In the genomic region with DNA sequence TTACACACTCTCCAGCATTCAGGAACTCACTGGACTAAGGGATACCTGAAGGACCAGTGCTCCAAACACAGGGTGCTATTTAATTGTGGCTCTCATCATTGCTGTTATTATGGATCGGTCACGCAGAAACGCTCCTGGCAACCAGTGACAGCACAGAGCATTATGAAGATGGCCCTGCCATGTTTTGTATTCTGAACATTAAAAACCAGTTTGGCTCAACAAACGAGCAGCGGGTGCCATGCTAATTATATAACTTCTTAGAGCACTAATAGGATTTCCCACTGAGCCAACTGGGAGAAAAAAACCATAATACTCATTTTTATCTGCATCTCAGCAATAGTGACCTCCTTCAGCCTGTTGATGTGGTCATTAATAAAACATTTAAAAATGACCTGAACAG, we compare ENCODE assay signal across 22 cellular contexts.
A peak's percentile ranks its signal among the peaks of the same experiment; 100 is the strongest.
DNase-seq lines count a peak whose midpoint lies in the region; ATAC-seq and TF ChIP-seq lines count a peak whose summit lies in the region.
"Had no signal": no experiment of that assay in that cellular context is flagged by ENCODE, and none has a peak within 500 bp of the region (broad histone marks: within the 10 kb centered on the region; RNA-seq: fewer than 3 reads in every experiment).

No MANE protein-coding gene starts in this region.

- no peak overlapping the region for H3K9ac ChIP-seq in OCI-LY3 (ENCODE audit: low read length)
- H3K9ac ChIP-seq: GM23248 had no signal

- H3K9me3 Mint-ChIP-seq in activated T-helper 17 cell treated with anti-CD3 and anti-CD28 coated beads, Interleukin-2, amount 50 U/mL, for 72 hours = no peaks in the 10 kb centered on the region
- H3K9me3 Mint-ChIP-seq: CD4-positive, alpha-beta T cell; T-cell had no signal

- ATAC-seq in activated T-helper 17 cell treated with anti-CD3 and anti-CD28 coated beads, Interleukin-2, amount 50 U/mL, for 72 hours (replicated peaks) = no peak
- ATAC-seq: A549, SK-N-SH treated with all-trans-retinoic acid at 6 μM for 48 hours, T-cell had no signal

- H3K4me3 ChIP-seq in OCI-LY3 (ENCODE audit: low read length) = no peak overlapping the region
- H3K4me3 ChIP-seq: A549, GM12878, GM23248, HAP-1, PC-9 had no signal

- H4K20me1 ChIP-seq in OCI-LY3 (ENCODE audit: insufficient read depth, low read length) = no peaks in the 10 kb centered on the region

- H3K79me2 ChIP-seq in OCI-LY3 (ENCODE audit: low read length) = no peaks in the 10 kb centered on the region

- H3K36me3 Mint-ChIP-seq in activated T-helper 17 cell treated with anti-CD3 and anti-CD28 coated beads, Interleukin-2, amount 50 U/mL, for 72 hours (ENCODE audit: low read depth) = peaks cover 42% of the 10 kb centered on the region

- peaks cover 14% of the 10 kb centered on the region for H3K4me1 Mint-ChIP-seq in activated T-helper 17 cell treated with anti-CD3 and anti-CD28 coated beads, Interleukin-2, amount 50 U/mL, for 72 hours

- in situ Hi-C loops in GM13976 (cut with MboI; ENCODE audit: low sequenced_read_pairs, unreplicated experiment) = no loop called here

- peaks cover 70% of the 10 kb centered on the region for H3K4me1 ChIP-seq in OCI-LY3 (ENCODE audit: low read length)
- H3K4me1 ChIP-seq: A549, HAP-1 had no signal

- H3K27ac ChIP-seq in OCI-LY3 (ENCODE audit: low read length) = no peak overlapping the region
- H3K27ac ChIP-seq: A549, GM23248, HL-60, PC-9, RWPE1 had no signal

- peaks cover 4% of the 10 kb centered on the region for H3K36me3 ChIP-seq in OCI-LY3 (replicated peaks; ENCODE audit: low read depth, low read length)
- H3K36me3 ChIP-seq: HAP-1 had no signal

- H3K27me3 ChIP-seq in OCI-LY3 (ENCODE audit: low read depth, low read length) = no peaks in the 10 kb centered on the region

- H3K4me3 Mint-ChIP-seq in activated T-helper 17 cell treated with anti-CD3 and anti-CD28 coated beads, Interleukin-2, amount 50 U/mL, for 72 hours = no peak overlapping the region
- H3K4me3 Mint-ChIP-seq: CD4-positive, alpha-beta T cell; T-cell had no signal

- H3K4me2 ChIP-seq in OCI-LY3 (ENCODE audit: low read length) = 0 out of 2 replicates have a peak overlapping the region, but pooled peaks have one; percentile 63
- H3K4me2 ChIP-seq: A549, PC-9 had no signal

- TF ChIP-seq CTCF in OCI-LY3 (IDR thresholded peaks at IDR 0.05; ENCODE audit: low read depth, low read length) = no peak
- TF ChIP-seq CTCF in GM13976 (IDR thresholded peaks at IDR 0.05; ENCODE audit: borderline replicate concordance, control extremely low read depth, extremely low read depth, insufficient read depth, missing control alignments) = no peak

- no peak overlapping the region for H2AFZ ChIP-seq in OCI-LY3 (ENCODE audit: low read depth, low read length)
- H2AFZ ChIP-seq: GM23248, PC-9 had no signal

- H3K27me3 Mint-ChIP-seq in activated T-helper 17 cell treated with anti-CD3 and anti-CD28 coated beads, Interleukin-2, amount 50 U/mL, for 72 hours = no peaks in the 10 kb centered on the region
- H3K27me3 Mint-ChIP-seq: CD4-positive, alpha-beta T cell; T-cell had no signal

- no peaks in the 10 kb centered on the region for H3K9me3 ChIP-seq in OCI-LY3 (ENCODE audit: insufficient read depth, low read length)
- H3K9me3 ChIP-seq: A549, HAP-1 had no signal

- peak; percentile 37 for DNase-seq in NCI-H345 (lab: John Stamatoyannopoulos, UW)
- no peak for DNase-seq in NCI-H345 treated with DMSO at 0.1 percent for 48 hours (lab: John Stamatoyannopoulos, UW; ENCODE audit: unreplicated experiment)
- peak; percentile 64 for DNase-seq in NCI-H2081 treated with DMSO at 0.1 percent for 48 hours (lab: John Stamatoyannopoulos, UW)
- no peak for DNase-seq in KG1 (lab: John Stamatoyannopoulos, UW)
- no peak for DNase-seq in GM13976 (ENCODE audit: low spot score)
- DNase-seq: CD4-positive, alpha-beta T cell; GM23248; Karpas-422; NCI-H1048; NCI-H187; NCI-H526; PC-9; SIG-M5; T-cell had no signal

- H3K27ac Mint-ChIP-seq in activated T-helper 17 cell treated with anti-CD3 and anti-CD28 coated beads, Interleukin-2, amount 50 U/mL, for 72 hours = no peak overlapping the region
- H3K27ac Mint-ChIP-seq: CD4-positive, alpha-beta T cell; T-cell had no signal

Comparison
In these comparisons a context has a peak if more than half of its experiments do, and no peak if none do; other contexts are left out.
1. DNase-seq: peak in NCI-H345 (single experiment) and NCI-H2081 treated with DMSO at 0.1 percent for 48 hours (single experiment); none in NCI-H345 treated with DMSO at 0.1 percent for 48 hours (single experiment), KG1 (single experiment) and GM13976 (single experiment).